ENCODE assay signal across 23 cellular contexts in the genomic region with DNA sequence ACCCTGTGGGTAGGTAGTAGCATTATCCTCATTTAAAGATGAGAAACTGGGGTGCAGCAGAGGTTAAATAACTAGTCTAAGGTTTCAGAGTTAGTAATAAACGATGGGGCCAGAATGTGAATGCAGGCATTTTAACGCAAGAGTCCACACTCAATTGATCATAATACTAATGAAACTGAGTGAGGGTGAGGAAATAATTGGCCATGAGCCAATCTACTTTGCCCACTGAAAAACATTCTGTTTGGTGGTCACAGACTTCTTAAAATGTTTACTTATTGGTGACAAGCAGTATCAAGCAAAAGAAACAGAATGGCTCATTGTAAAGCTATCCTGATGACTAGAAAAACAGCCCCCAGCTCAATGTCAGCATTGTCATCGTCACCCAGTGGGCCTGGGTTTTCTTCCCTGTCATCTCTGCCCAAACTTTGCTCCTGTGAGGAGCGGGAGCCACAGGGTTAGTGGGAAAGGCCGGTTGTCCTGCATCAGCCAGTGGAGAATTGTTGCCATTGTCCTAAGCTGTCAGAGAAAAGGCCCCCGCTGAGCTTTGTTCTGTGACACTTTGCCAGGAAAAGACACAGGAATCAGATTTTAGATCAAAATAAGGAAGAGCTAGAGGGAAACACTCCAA.
DNase-seq lines count a peak whose midpoint lies in the region; ATAC-seq and TF ChIP-seq lines count a peak whose summit lies in the region.
"Had no signal": no experiment of that assay in that cellular context is flagged by ENCODE, and none has a peak within 500 bp of the region (broad histone marks: within the 10 kb centered on the region; RNA-seq: fewer than 3 reads in every experiment).

No MANE protein-coding gene starts in this region.

- TF ChIP-seq CTCF in dorsolateral prefrontal cortex (IDR thresholded peaks at IDR 0.05 in 54 of 56, conservative IDR thresholded peaks at IDR 0.05 in 2 of 56; ENCODE audit: low read depth in 1 of 56, partially characterized antibody in 56 of 56): peak in 1 of 56 donors; percentile 12
- no peak for TF ChIP-seq CTCF in tibial artery (IDR thresholded peaks at IDR 0.05)

- intact Hi-C loops in dorsolateral prefrontal cortex (cut with DNase I) (loop anchor here in 1 of 2 donors (5.0 kb wide), 1 partner anchor 75 kb away; a partner anchor contains a TSS), tibial artery (cut with DNase I; ENCODE audit: low total_unique reads) (no loop called here)

- H3K36me3 ChIP-seq in SK-N-MC (ENCODE audit: insufficient read depth, low read length) (no peaks in the 10 kb centered on the region), tibial artery (no peaks in the 10 kb centered on the region)
- H3K36me3 ChIP-seq: BLaER1, cardiac muscle cell, right atrium auricular region, stomach had no signal

- no peak for ATAC-seq in GM21367 (IDR thresholded peaks at IDR 0.05; ENCODE audit: unreplicated experiment)
- ATAC-seq: left cardiac atrium had no signal

- H3K4me3 ChIP-seq in SK-N-MC (peak overlapping the region; percentile 64; the same call in 1 of the 2 replicates), dorsolateral prefrontal cortex (peak overlapping the region in 15 of 59 donors; percentile 0 to 44 (median 9)), tibial artery (no peak overlapping the region)
- H3K4me3 ChIP-seq: BLaER1, cardiac muscle cell, right atrium auricular region, smooth muscle cell, stomach had no signal

- DNase-seq in SK-N-MC (ENCODE audit: low read depth, low spot score) (no peak), dorsolateral prefrontal cortex (peak; percentile 35 to 87 (median 77)), medulla oblongata (ENCODE audit: extremely low spot score) (peak; percentile 92), substantia nigra (lab: John Stamatoyannopoulos, UW) (peak in 44 of 49 donors; percentile 18 to 83 (median 58)), tibial artery (no peak), NCI-H446 treated with DMSO at 0.1 percent for 48 hours (lab: John Stamatoyannopoulos, UW) (no peak), dedifferentiated amniotic fluid mesenchymal stem cell (ENCODE audit: extremely low spot score) (no peak)
- DNase-seq: activated CD4-positive, alpha-beta T cell treated with anti-CD3 and anti-CD28 coated beads, Interleukin-2, amount 50 U/mL, for 48 hours; activated naive CD4-positive, alpha-beta T cell treated with anti-CD3 and anti-CD28 coated beads, Interleukin-2, amount 10 ng/mL, durations not matched to agents 7 days and 5 days; amniotic stem cell; GDM1; H7; left cardiac atrium; mammary epithelial cell; NCI-H187; stimulated activated CD4-positive, alpha-beta T cell treated with anti-CD3 and anti-CD28 coated beads, Interleukin-1b, Interleukin-23, amount 100 ng/mL, for 48 hours; stimulated activated CD8-positive, alpha-beta memory T cell treated with anti-CD3 and anti-CD28 coated beads, Interleukin-4, amount 100 ng/mL, for 48 hours; stomach had no signal

- no peaks in the 10 kb centered on the region for H3K4me1 ChIP-seq in tibial artery
- H3K4me1 ChIP-seq: BLaER1, right atrium auricular region, stomach had no signal

- H3K27me3 ChIP-seq in dorsolateral prefrontal cortex (no peaks in the 10 kb centered on the region), tibial artery (no peaks in the 10 kb centered on the region)
- H3K27me3 ChIP-seq: BLaER1, cardiac muscle cell, right atrium auricular region, stomach had no signal

- no peak overlapping the region for H3K9ac ChIP-seq in SK-N-MC (ENCODE audit: insufficient read length)
- H3K9ac ChIP-seq: BLaER1 had no signal

- H3K27ac ChIP-seq in SK-N-MC (peak overlapping the region; percentile 83; the same call in 1 of the 2 replicates), dorsolateral prefrontal cortex (peak overlapping the region; percentile 70 to 100 (median 97)), substantia nigra (ENCODE audit: low read depth, low read length, poor library complexity, severe bottlenecking) (peak overlapping the region; percentile 99), tibial artery (no peak overlapping the region)
- H3K27ac ChIP-seq: BLaER1, cardiac muscle cell, right atrium auricular region, stomach had no signal

- H3K9me3 ChIP-seq in SK-N-MC (ENCODE audit: low read depth, low read length) (no peaks in the 10 kb centered on the region), tibial artery (no peaks in the 10 kb centered on the region)
- H3K9me3 ChIP-seq: BLaER1, right atrium auricular region, stomach had no signal

Comparison
In these comparisons a context has a peak if more than half of its experiments do, and no peak if none do; other contexts are left out.
1. DNase-seq: peak in dorsolateral prefrontal cortex (10 of 10), medulla oblongata (single experiment) and substantia nigra (44 of 49); none in SK-N-MC (single experiment), tibial artery (0 of 2), NCI-H446 treated with DMSO at 0.1 percent for 48 hours (single experiment) and dedifferentiated amniotic fluid mesenchymal stem cell (single experiment).
2. H3K27ac ChIP-seq: peak in SK-N-MC (single experiment), dorsolateral prefrontal cortex (59 of 59) and substantia nigra (single experiment); none in tibial artery (0 of 2).